Comparison of ENCODE assay signal across 9 cellular contexts in the genomic region with DNA sequence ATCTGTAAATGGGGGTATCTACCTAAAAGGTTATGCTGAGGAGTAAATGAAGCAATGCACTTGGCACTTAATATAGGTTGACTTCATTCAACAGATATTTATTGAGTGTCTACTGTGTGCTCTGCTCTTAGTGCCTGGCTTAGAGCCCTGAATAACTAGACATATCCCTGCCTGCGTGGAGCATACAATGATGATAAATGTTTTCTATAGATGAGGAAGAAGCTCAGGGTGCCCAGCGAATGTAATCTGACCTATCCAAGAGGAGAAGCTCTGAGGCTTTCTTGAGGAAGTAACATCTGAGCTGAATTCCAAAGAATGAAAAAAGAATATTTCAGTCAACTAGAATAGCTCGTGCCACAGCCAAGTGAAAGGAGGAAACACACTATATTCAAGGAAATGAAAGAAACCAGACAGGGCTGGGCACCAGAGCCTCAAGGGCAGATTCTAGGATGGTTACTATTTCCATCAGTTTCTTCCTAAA. TPM values are rescaled to one million over a fixed set of nuclear protein-coding genes. Genes with fewer than 3 reads are reported as not detected.
DNase-seq lines count a peak whose midpoint lies in the region; FAIRE-seq and TF ChIP-seq lines count a peak whose summit lies in the region.
"Had no signal": no experiment of that assay in that cellular context is flagged by ENCODE, and none has a peak within 500 bp of the region (broad histone marks: within the 10 kb centered on the region; RNA-seq: fewer than 3 reads in every experiment).

No MANE protein-coding gene starts in this region.

- peaks cover 0 to 3% (median 0%) of the 10 kb centered on the region in 4 donors for H3K9me3 ChIP-seq in liver (ENCODE audit: control insufficient read depth in 4 of 4, low read length in 3 of 4)
- peaks cover 0 to 3% of the 10 kb centered on the region in 2 donors for H3K9me3 ChIP-seq in stomach smooth muscle (ENCODE audit: control insufficient read depth in 2 of 2, low read length in 2 of 2)
- H3K9me3 ChIP-seq in neural progenitor cell (ENCODE audit: low read depth) = no peaks in the 10 kb centered on the region

- WGBS in liver = 41% methylated on average over 3 of the region's 3 CpGs

- TF ChIP-seq CTCF in bronchial epithelial cell (IDR thresholded peaks at IDR 0.05; ENCODE audit: insufficient read depth, low read length, severe bottlenecking) (no peak), liver (IDR thresholded peaks at IDR 0.05; ENCODE audit: low read depth, low read length, missing input control) (no peak), neural progenitor cell (IDR thresholded peaks at IDR 0.05) (no peak)

- H3K27me3 Mint-ChIP-seq in neural progenitor cell (ENCODE audit: insufficient read depth, low read depth) = peaks cover 4% of the 10 kb centered on the region

- no peak overlapping the region for H3K27ac Mint-ChIP-seq in neural progenitor cell

- no peak for FAIRE-seq in bronchial epithelial cell (lab: Jason Lieb, UNC)

- H2AFZ ChIP-seq in neural progenitor cell (replicated peaks) = no peak overlapping the region

- TF ChIP-seq RAD21 in liver (IDR thresholded peaks at IDR 0.05) = no peak

- no peak overlapping the region for H3K4me3 ChIP-seq in bronchial epithelial cell (ENCODE audit: low read depth, low read length)
- no peak overlapping the region for H3K4me3 ChIP-seq in liver (ENCODE audit: low read depth in 1 of 3, low read length in 3 of 3)
- no peak overlapping the region for H3K4me3 ChIP-seq in stomach smooth muscle (ENCODE audit: low read length in 2 of 2)
- no peak overlapping the region for H3K4me3 ChIP-seq in neural progenitor cell

- H3F3A ChIP-seq in neural progenitor cell (ENCODE audit: low read depth) = no peaks in the 10 kb centered on the region

- H3K9ac ChIP-seq in liver (ENCODE audit: low read depth in 1 of 2, low read length in 2 of 2) (peak overlapping the region in 1 of 2 donors; percentile 10), stomach smooth muscle (ENCODE audit: low read length in 2 of 2) (no peak overlapping the region), neural progenitor cell (no peak overlapping the region)

- H3K4me1 ChIP-seq in liver (ENCODE audit: control insufficient read depth in 4 of 4, insufficient read depth in 4 of 4, low read length in 3 of 4) (peaks cover 17 to 65% (median 55%) of the 10 kb centered on the region in 4 donors), stomach smooth muscle (ENCODE audit: control insufficient read depth, insufficient read depth, low read length) (no peaks in the 10 kb centered on the region), neural progenitor cell (no peaks in the 10 kb centered on the region)

- H3K79me2 ChIP-seq in neural progenitor cell (ENCODE audit: low read depth) = no peaks in the 10 kb centered on the region

- in situ Hi-C loops in KBM-7 (cut with MboI; ENCODE audit: low pct_unique_long_range_greater_than_20kb, low sequenced_read_pairs) = no loop called here

- H3K27me3 ChIP-seq in bronchial epithelial cell (ENCODE audit: control insufficient read depth, insufficient read depth, low read length) = no peaks in the 10 kb centered on the region
- no peaks in the 10 kb centered on the region for H3K27me3 ChIP-seq in liver (ENCODE audit: control insufficient read depth in 4 of 4, insufficient read depth in 4 of 4, low read length in 3 of 4)
- H3K27me3 ChIP-seq in stomach smooth muscle (ENCODE audit: control insufficient read depth in 1 of 2, insufficient read depth in 2 of 2, low read length in 2 of 2) = no peaks in the 10 kb centered on the region
- H3K27me3 ChIP-seq in neural progenitor cell = no peaks in the 10 kb centered on the region

- no peaks in the 10 kb centered on the region for H3K9me3 Mint-ChIP-seq in neural progenitor cell

- H3K27ac ChIP-seq in liver (ENCODE audit: low read depth in 1 of 2, low read length in 2 of 2) (peak overlapping the region; percentile 69 to 75), stomach smooth muscle (ENCODE audit: low read length) (peak overlapping the region; percentile 26), neural progenitor cell (no peak overlapping the region)

- H4K20me1 ChIP-seq in neural progenitor cell (ENCODE audit: low read depth) = no peaks in the 10 kb centered on the region

- H3K4me2 ChIP-seq in neural progenitor cell = no peak overlapping the region

- H3K36me3 ChIP-seq in bronchial epithelial cell (ENCODE audit: control insufficient read depth, insufficient read depth, low read length) (no peaks in the 10 kb centered on the region), liver (ENCODE audit: control insufficient read depth in 4 of 4, insufficient read depth in 3 of 4, low read depth in 1 of 4, low read length in 3 of 4) (peaks cover 0 to 6% (median 4%) of the 10 kb centered on the region in 4 donors), stomach smooth muscle (ENCODE audit: control insufficient read depth in 2 of 2, insufficient read depth in 2 of 2, low read length in 2 of 2) (peaks cover 3 to 12% of the 10 kb centered on the region in 2 donors), neural progenitor cell (no peaks in the 10 kb centered on the region)

- no peaks in the 10 kb centered on the region for H3K36me3 Mint-ChIP-seq in neural progenitor cell

- no peak overlapping the region for H3K4me3 Mint-ChIP-seq in neural progenitor cell

- DNase-seq in KBM-7 (peak; percentile 73), bronchial epithelial cell (ENCODE audit: low read depth) (peak; percentile 36), HUDEP-2 (lab: John Stamatoyannopoulos, UW; ENCODE audit: unreplicated experiment in 76 of 76) (no peak), amniotic stem cell (lab: John Stamatoyannopoulos, UW) (no peak), neural progenitor cell (ENCODE audit: low spot score) (no peak), dedifferentiated amniotic fluid mesenchymal stem cell (ENCODE audit: extremely low spot score) (no peak)

- H3K4me1 Mint-ChIP-seq in neural progenitor cell = peaks cover 24% of the 10 kb centered on the region

TF ChIP-seq in liver, 16 proteins besides CTCF, POLR2A, EP300 and RAD21:
- TF ChIP-seq JUND (IDR thresholded peaks at IDR 0.05) (no peak), HNF4G (IDR thresholded peaks at IDR 0.05) (no peak), NR2F2 (IDR thresholded peaks at IDR 0.05) (no peak), EGR1 (IDR thresholded peaks at IDR 0.05; ENCODE audit: low read depth in 2 of 2) (no peak), FOXA1 (IDR thresholded peaks at IDR 0.05) (no peak), SP1 (IDR thresholded peaks at IDR 0.05) (no peak), TAF1 (conservative IDR thresholded peaks at IDR 0.05) (no peak), FOXA2 (IDR thresholded peaks at IDR 0.05) (no peak), YY1 (IDR thresholded peaks at IDR 0.05) (no peak)
- TF ChIP-seq, protein P1, sequence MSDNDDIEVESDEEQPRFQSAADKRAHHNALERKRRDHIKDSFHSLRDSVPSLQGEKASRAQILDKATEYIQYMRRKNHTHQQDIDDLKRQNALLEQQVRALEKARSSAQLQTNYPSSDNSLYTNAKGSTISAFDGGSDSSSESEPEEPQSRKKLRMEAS (IDR thresholded peaks at IDR 0.05) = no peak

RNA-seq across cellular contexts. Expression of a gene that starts 17.9 kb away (rescaled TPM):
- total RNA-seq in bronchial epithelial cell (not detected in 2 replicates), liver (not detected), neural progenitor cell (ENCODE audit: low replicate concordance) (not detected in 2 replicates)
- not detected for polyA plus RNA-seq in liver
- total RNA-seq: epithelial cell of proximal tubule had no signal

Comparison
In these comparisons a context has a peak if more than half of its experiments do, and no peak if none do; other contexts are left out.
1. DNase-seq: peak in KBM-7 (single experiment) and bronchial epithelial cell (single experiment); none in HUDEP-2 (0 of 76), amniotic stem cell (single experiment), neural progenitor cell (single experiment) and dedifferentiated amniotic fluid mesenchymal stem cell (single experiment).